In genomic region chr22:19974935-19975706, GRCh38 we compare ENCODE assay signal across 13 cellular contexts. TPM values are rescaled to one million over a fixed set of nuclear protein-coding genes. Genes with fewer than 3 reads are reported as not detected.
DNase-seq lines count a peak whose midpoint lies in the region; ATAC-seq, FAIRE-seq and TF ChIP-seq lines count a peak whose summit lies in the region.
"Had no signal": no experiment of that assay in that cellular context is flagged by ENCODE, and none has a peak within 500 bp of the region (broad histone marks: within the 10 kb centered on the region; RNA-seq: fewer than 3 reads in every experiment).

No MANE protein-coding gene starts in this region.

- ATAC-seq in GM18517 (IDR thresholded peaks at IDR 0.05; ENCODE audit: unreplicated experiment): no peak

- FAIRE-seq in HTR-8/SVneo (lab: Jason Lieb, UNC): no peak

- H3K9me3 Mint-ChIP-seq in neural crest cell: no peaks in the 10 kb centered on the region
- no peaks in the 10 kb centered on the region for H3K9me3 Mint-ChIP-seq in activated CD4-positive, alpha-beta memory T cell treated with anti-CD3 and anti-CD28 coated beads, Interleukin-2, amount 10 ng/mL, durations not matched to agents 7 days and 5 days
- H3K9me3 Mint-ChIP-seq: naive thymus-derived CD8-positive, alpha-beta T cell had no signal

- POLR2A ChIA-PET in activated CD4-positive, alpha-beta memory T cell treated with anti-CD3 and anti-CD28 coated beads, Interleukin-2, amount 10 ng/mL, durations not matched to agents 7 days and 5 days (lab: Charles Lee): interaction anchor here (1.1 to 1.4 kb wide), 2 partner anchors 40 to 143 kb away, joined by 3 read pairs; no protein-coding TSS in a partner anchor

- peak overlapping the region; percentile 80 for H3K4me3 Mint-ChIP-seq in neural crest cell
- no peak overlapping the region for H3K4me3 Mint-ChIP-seq in activated CD4-positive, alpha-beta memory T cell treated with anti-CD3 and anti-CD28 coated beads, Interleukin-2, amount 10 ng/mL, durations not matched to agents 7 days and 5 days

- H3K36me3 Mint-ChIP-seq in neural crest cell (ENCODE audit: low read depth): peaks cover 12% of the 10 kb centered on the region
- no peaks in the 10 kb centered on the region for H3K36me3 Mint-ChIP-seq in activated CD4-positive, alpha-beta memory T cell treated with anti-CD3 and anti-CD28 coated beads, Interleukin-2, amount 10 ng/mL, durations not matched to agents 7 days and 5 days (ENCODE audit: low read depth)
- H3K36me3 Mint-ChIP-seq: naive thymus-derived CD8-positive, alpha-beta T cell had no signal

- CTCF ChIA-PET in activated CD4-positive, alpha-beta memory T cell treated with anti-CD3 and anti-CD28 coated beads, Interleukin-2, amount 10 ng/mL, durations not matched to agents 7 days and 5 days (lab: Charles Lee): no interaction called here

- peak overlapping the region; percentile 80 for H3K27ac Mint-ChIP-seq in neural crest cell (ENCODE audit: unreplicated experiment)
- H3K27ac Mint-ChIP-seq in activated CD4-positive, alpha-beta memory T cell treated with anti-CD3 and anti-CD28 coated beads, Interleukin-2, amount 10 ng/mL, durations not matched to agents 7 days and 5 days: no peak overlapping the region

- DNase-seq in NCI-H1417 (lab: John Stamatoyannopoulos, UW): peak; percentile 47 to 88 (median 81)
- DNase-seq in NCI-H1417 treated with DMSO at 0.1 percent for 48 hours (lab: John Stamatoyannopoulos, UW): no peak
- peak; percentile 36 for DNase-seq in Jurkat, Clone E6-1 (ENCODE audit: low read depth, low spot score)
- DNase-seq in neural crest cell (ENCODE audit: low read depth, low spot score): no peak
- no peak for DNase-seq in activated CD4-positive, alpha-beta memory T cell treated with anti-CD3 and anti-CD28 coated beads, Interleukin-2, amount 10 ng/mL, durations not matched to agents 7 days and 5 days
- DNase-seq in HTR-8/SVneo (ENCODE audit: insufficient read length, low spot score): no peak
- DNase-seq: activated CD4-positive, alpha-beta T cell treated with anti-CD3 and anti-CD28 coated beads for 48 hours; RPMI8226 had no signal

- peaks cover 21% of the 10 kb centered on the region for H3K4me1 Mint-ChIP-seq in neural crest cell
- H3K4me1 Mint-ChIP-seq in activated CD4-positive, alpha-beta memory T cell treated with anti-CD3 and anti-CD28 coated beads, Interleukin-2, amount 10 ng/mL, durations not matched to agents 7 days and 5 days: peaks cover 5% of the 10 kb centered on the region

- H3K4me3 ChIP-seq in Jurkat, Clone E6-1 (ENCODE audit: low read length): no peak overlapping the region
- H3K4me3 ChIP-seq: breast epithelium, upper lobe of left lung had no signal

- TF ChIP-seq CTCF in neural crest cell (conservative IDR thresholded peaks at IDR 0.05): no peak

- peaks cover 8% of the 10 kb centered on the region for H3K27me3 Mint-ChIP-seq in neural crest cell (ENCODE audit: low read depth)
- no peaks in the 10 kb centered on the region for H3K27me3 Mint-ChIP-seq in activated CD4-positive, alpha-beta memory T cell treated with anti-CD3 and anti-CD28 coated beads, Interleukin-2, amount 10 ng/mL, durations not matched to agents 7 days and 5 days
- H3K27me3 Mint-ChIP-seq: naive thymus-derived CD8-positive, alpha-beta T cell had no signal

- peak overlapping the region; percentile 13 for H3K27ac ChIP-seq in angular gyrus (ENCODE audit: low read depth, low read length)
- H3K27ac ChIP-seq: breast epithelium had no signal

RNA-seq across cellular contexts. Expression of gene TXNRD2, which starts 33.5 kb away (rescaled TPM):
- polyA plus RNA-seq in Jurkat, Clone E6-1 (2012; ENCODE audit: insufficient read depth, insufficient read length): 9.0 TPM
- total RNA-seq in neural crest cell: 21.7 and 22.2 TPM in 2 replicates
- total RNA-seq in activated CD4-positive, alpha-beta memory T cell treated with anti-CD3 and anti-CD28 coated beads, Interleukin-2, amount 10 ng/mL, durations not matched to agents 7 days and 5 days: 10 to 100 TPM; 18.9 to 19.1 TPM

RNA-seq across cellular contexts. Expression of gene COMT, which starts 33.5 kb away (rescaled TPM):
- polyA plus RNA-seq in Jurkat, Clone E6-1 (2012; ENCODE audit: insufficient read depth, insufficient read length): 117 TPM
- total RNA-seq in neural crest cell: 70.9 and 86.4 TPM in 2 replicates
- total RNA-seq in activated CD4-positive, alpha-beta memory T cell treated with anti-CD3 and anti-CD28 coated beads, Interleukin-2, amount 10 ng/mL, durations not matched to agents 7 days and 5 days: 10 to 100 TPM; 78.7 to 79.3 TPM

RNA-seq across cellular contexts. Expression of gene ARVCF, which starts 41.5 kb away (rescaled TPM):
- 12.7 TPM for polyA plus RNA-seq in Jurkat, Clone E6-1 (2012; ENCODE audit: insufficient read depth, insufficient read length)
- 93.5 and 105 TPM in 2 replicates for total RNA-seq in neural crest cell
- total RNA-seq in activated CD4-positive, alpha-beta memory T cell treated with anti-CD3 and anti-CD28 coated beads, Interleukin-2, amount 10 ng/mL, durations not matched to agents 7 days and 5 days: under 1 TPM; 0.58 to 0.71 TPM

RNA-seq across cellular contexts. Expression of gene TANGO2, which starts 45.8 kb away (rescaled TPM):
- 14.8 TPM for polyA plus RNA-seq in Jurkat, Clone E6-1 (2012; ENCODE audit: insufficient read depth, insufficient read length)
- total RNA-seq in neural crest cell: 12.8 and 13.4 TPM in 2 replicates
- 10 to 100 TPM; 39.1 to 44.5 TPM for total RNA-seq in activated CD4-positive, alpha-beta memory T cell treated with anti-CD3 and anti-CD28 coated beads, Interleukin-2, amount 10 ng/mL, durations not matched to agents 7 days and 5 days

Comparison
In these comparisons a context has a peak if more than half of its experiments do, and no peak if none do; other contexts are left out.
1. DNase-seq: peak in NCI-H1417 (3 of 3) and Jurkat, Clone E6-1 (single experiment); none in NCI-H1417 treated with DMSO at 0.1 percent for 48 hours (single experiment), neural crest cell (single experiment), activated CD4-positive, alpha-beta memory T cell treated with anti-CD3 and anti-CD28 coated beads, Interleukin-2, amount 10 ng/mL, durations not matched to agents 7 days and 5 days (single experiment) and HTR-8/SVneo (single experiment).
2. RNA of gene ARVCF, which starts 41.5 kb away (total RNA-seq): 93.5 to 105 TPM in neural crest cell; 0.58 to 0.71 TPM in activated CD4-positive, alpha-beta memory T cell treated with anti-CD3 and anti-CD28 coated beads, Interleukin-2, amount 10 ng/mL, durations not matched to agents 7 days and 5 days; every median in the first group is over 10 times any median in the second.